In genomic region chr12:107379142-107379851, GRCh38 we compare ENCODE assay signal across 8 cellular contexts.
A peak's percentile ranks its signal among the peaks of the same experiment; 100 is the strongest.
DNase-seq lines count a peak whose midpoint lies in the region; ATAC-seq and TF ChIP-seq lines count a peak whose summit lies in the region.
"Not testable (repeated sequence)": the region's sequence is repeated elsewhere in the genome, so short reads cannot be mapped to it uniquely, and the experiment has no call there.

No MANE protein-coding gene starts in this region.

- H3K27me3 ChIP-seq in RWPE2 (ENCODE audit: insufficient read depth, poor library complexity, severe bottlenecking); brain microvascular endothelial cell (replicated peaks); smooth muscle cell (ENCODE audit: low read depth): not testable (repeated sequence)

- H3K27ac ChIP-seq in RWPE2 (ENCODE audit: poor library complexity, severe bottlenecking) (peak overlapping the region; percentile 86), brain microvascular endothelial cell (peak overlapping the region; percentile 8)
- H3K27ac ChIP-seq in smooth muscle cell (ENCODE audit: low read depth) = not testable (repeated sequence)

- H2AFZ ChIP-seq in smooth muscle cell (ENCODE audit: low read depth) = not testable (repeated sequence)

- peaks cover 20% of the 10 kb centered on the region for H3K4me1 ChIP-seq in RWPE2 (ENCODE audit: insufficient read depth, poor library complexity, severe bottlenecking)
- not testable (repeated sequence) for H3K4me1 ChIP-seq in smooth muscle cell (ENCODE audit: low read depth)

- H3K4me2 ChIP-seq in smooth muscle cell = peak overlapping the region; percentile 58

- not testable (repeated sequence) for TF ChIP-seq CTCF in RWPE2 (IDR thresholded peaks at IDR 0.05; ENCODE audit: poor library complexity, severe bottlenecking); brain microvascular endothelial cell (IDR thresholded peaks at IDR 0.05; ENCODE audit: low read depth, low read length, missing control alignments); fibroblast of mammary gland (conservative IDR thresholded peaks at IDR 0.05; ENCODE audit: control insufficient read depth, insufficient read depth, low read depth, low read length); smooth muscle cell (IDR thresholded peaks at IDR 0.05; ENCODE audit: borderline replicate concordance, insufficient read depth, poor library complexity, severe bottlenecking)

- H3K4me3 ChIP-seq in RWPE2 (ENCODE audit: severe bottlenecking); brain microvascular endothelial cell (ENCODE audit: low read depth, low read length); fibroblast of mammary gland (ENCODE audit: control insufficient read depth, low read depth, low read length); smooth muscle cell: not testable (repeated sequence)

- DNase-seq in AG20443 (ENCODE audit: low spot score) (peak; percentile 34), H4 (ENCODE audit: low spot score) (peak; percentile 19), LoVo (ENCODE audit: low spot score) (peak; percentile 19), brain microvascular endothelial cell (peak; percentile 42), fibroblast of mammary gland (ENCODE audit: low read depth) (peak; percentile 71), kidney glomerular epithelial cell (lab: John Stamatoyannopoulos, UW) (peak; percentile 70)
- not testable (repeated sequence) for DNase-seq in RWPE2 (ENCODE audit: low spot score); smooth muscle cell (lab: John Stamatoyannopoulos, UW; ENCODE audit: unreplicated experiment)

- not testable (repeated sequence) for H3K79me2 ChIP-seq in smooth muscle cell (ENCODE audit: low read depth)

- peak; percentile 81 for ATAC-seq in RWPE2 (ENCODE audit: low read depth)

- H3K36me3 ChIP-seq in RWPE2 (ENCODE audit: low read depth); brain microvascular endothelial cell (replicated peaks); smooth muscle cell (ENCODE audit: low read depth): not testable (repeated sequence)

- not testable (repeated sequence) for H4K20me1 ChIP-seq in smooth muscle cell (ENCODE audit: low read depth)

- not testable (repeated sequence) for H3K9ac ChIP-seq in smooth muscle cell (ENCODE audit: low read depth)

- not testable (repeated sequence) for H3K9me3 ChIP-seq in RWPE2 (ENCODE audit: severe bottlenecking); smooth muscle cell (replicated peaks; ENCODE audit: low read depth)

- WGBS in smooth muscle cell (ENCODE audit: low lambda C conversion rate) = 85% methylated on average over 6 of the region's 6 CpGs

- in situ Hi-C loops in brain microvascular endothelial cell (cut with HindIII; ENCODE audit: low pct_ligation_motif_present, low sequenced_read_pairs) = not testable (repeated sequence)

- H3F3A ChIP-seq in smooth muscle cell (ENCODE audit: low read depth) = not testable (repeated sequence)
